3 cellular contexts compared by ENCODE assay signal in the genomic region with DNA sequence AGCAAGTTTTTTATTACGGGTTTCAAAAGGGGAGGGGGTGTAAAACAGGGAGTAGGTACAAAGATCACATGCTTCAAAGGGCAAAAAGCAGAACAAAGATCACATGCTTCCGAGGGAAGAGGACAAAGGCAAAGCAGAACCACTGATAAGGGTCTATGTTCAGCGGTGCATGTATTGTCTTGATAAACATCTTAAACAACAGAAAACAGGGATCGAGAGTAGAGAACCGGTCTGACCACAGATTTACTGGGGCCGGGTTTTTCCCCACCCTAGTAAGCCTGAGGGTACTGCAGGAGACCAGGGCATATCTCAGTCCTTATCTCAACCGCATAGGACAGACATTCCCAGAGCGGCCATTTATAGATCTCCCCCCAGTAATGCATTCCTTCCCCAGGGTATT. TPM values are rescaled to one million over a fixed set of nuclear protein-coding genes. Genes with fewer than 3 reads are reported as not detected.
"Had no signal": no experiment of that assay in that cellular context is flagged by ENCODE, and none has a peak within 500 bp of the region (broad histone marks: within the 10 kb centered on the region; RNA-seq: fewer than 3 reads in every experiment).

No MANE protein-coding gene starts in this region.

RNA-seq across cellular contexts. Expression of a gene that starts 11.9 kb away (rescaled TPM):
- total RNA-seq: HT-29 had no signal

RNA-seq across cellular contexts. Expression of a gene that starts 52.4 kb away (rescaled TPM):
- total RNA-seq: H9, HT-29, IMR-90 had no signal
- polyA plus RNA-seq: IMR-90 had no signal
